31 cellular contexts compared by ENCODE assay signal in genomic region chr3:122907471-122907870, GRCh38.
"Had no signal": no experiment of that assay in that cellular context is flagged by ENCODE, and none has a peak within 500 bp of the region (broad histone marks: within the 10 kb centered on the region; RNA-seq: fewer than 3 reads in every experiment).

No MANE protein-coding gene starts in this region.

- ATAC-seq: left colon; left lung; lower lobe of right lung; natural killer cell; right cardiac atrium; sciatic nerve; stimulated activated naive B cell treated with anti-CD40 and anti-IgM and Interleukin-4, amounts not matched to agents 10 μg/mL and 1 μg/mL and 100 μg/mL, for 72 hours; stimulated activated naive CD8-positive, alpha-beta T cell treated with anti-CD3 and anti-CD28 coated beads, Interleukin-15, Interleukin-2, amounts not matched to agents 100 U/mL and 50 U/mL, for 24 hours; upper lobe of right lung had no signal

- H3K9me3 Mint-ChIP-seq: natural killer cell had no signal

- H3K4me1 Mint-ChIP-seq: immature natural killer cell; mesothelial cell of epicardium; natural killer cell; nephron progenitor cell; neural progenitor cell; stimulated activated naive B cell treated with anti-CD40 and anti-IgM and Interleukin-4, amounts not matched to agents 10 μg/mL and 1 μg/mL and 100 μg/mL, for 72 hours had no signal

- DNase-seq: hypothalamus; immature natural killer cell; kidney; left colon; left lung; lower lobe of right lung; mammary epithelial cell; naive B cell; natural killer cell; nephron progenitor cell; occipital lobe; ovary; right cardiac atrium; stimulated activated CD4-positive, alpha-beta T cell treated with anti-CD3 and anti-CD28 coated beads, Interleukin-12 subunit alpha, Interleukin-12 subunit beta, amount 100 ng/mL, for 4 hours; stimulated activated CD4-positive, alpha-beta T cell treated with anti-CD3 and anti-CD28 coated beads, Interleukin-15, amount 100 ng/mL, for 24 hours; stimulated activated CD4-positive, alpha-beta T cell treated with anti-CD3 and anti-CD28 coated beads, Interleukin-2, amount 100 ng/mL, for 24 hours; stimulated activated CD4-positive, alpha-beta T cell treated with anti-CD3 and anti-CD28 coated beads, Interleukin-4, amount 100 ng/mL, for 1 hour; stimulated activated naive B cell treated with anti-CD40 and anti-IgM and Interleukin-4, amounts not matched to agents 10 μg/mL and 1 μg/mL and 100 μg/mL, for 72 hours; stimulated activated naive CD8-positive, alpha-beta T cell treated with anti-CD3 and anti-CD28 coated beads, Interleukin-15, Interleukin-2, amounts not matched to agents 100 U/mL and 50 U/mL, for 24 hours; stomach; testis; thyroid gland; upper lobe of right lung; uterus had no signal

- H3K9ac ChIP-seq: neural progenitor cell had no signal

- H3K9me3 ChIP-seq: left lung, lower lobe of right lung, neutrophil, ovary, stomach, testis, thyroid gland, upper lobe of right lung, uterus had no signal

- H3K36me3 Mint-ChIP-seq: immature natural killer cell, mesothelial cell of epicardium, natural killer cell had no signal

- FAIRE-seq: islet of Langerhans, kidney had no signal

- H3K4me3 ChIP-seq: left lung, lower lobe of right lung, neural progenitor cell, ovary, skin epidermis, stomach, testis, thyroid gland, upper lobe of right lung, uterus had no signal

- H3K27me3 ChIP-seq: neural progenitor cell, ovary, testis, thyroid gland, uterus had no signal

- H3K36me3 ChIP-seq: left lung, lower lobe of right lung, neural progenitor cell, neutrophil, ovary, stomach, thyroid gland, upper lobe of right lung, uterus had no signal

- H3K4me3 Mint-ChIP-seq: immature natural killer cell; mesothelial cell of epicardium; naive B cell; natural killer cell; nephron progenitor cell; neural progenitor cell; stimulated activated naive B cell treated with anti-CD40 and anti-IgM and Interleukin-4, amounts not matched to agents 10 μg/mL and 1 μg/mL and 100 μg/mL, for 72 hours had no signal

- H3K4me1 ChIP-seq: left lung, lower lobe of right lung, stomach, testis, thyroid gland, upper lobe of right lung, uterus had no signal

- H3K27ac Mint-ChIP-seq: immature natural killer cell; mesothelial cell of epicardium; naive B cell; natural killer cell; nephron progenitor cell; neural progenitor cell; progenitor cell of endocrine pancreas; stimulated activated naive B cell treated with anti-CD40 and anti-IgM and Interleukin-4, amounts not matched to agents 10 μg/mL and 1 μg/mL and 100 μg/mL, for 72 hours had no signal

- H3K27me3 Mint-ChIP-seq: progenitor cell of endocrine pancreas had no signal

- H3K27ac ChIP-seq: left lung, lower lobe of right lung, neural progenitor cell, neutrophil, ovary, skin epidermis, stomach, testis, thyroid gland, upper lobe of right lung, uterus had no signal
